ENCODE assay signal across 8 cellular contexts in the genomic region with DNA sequence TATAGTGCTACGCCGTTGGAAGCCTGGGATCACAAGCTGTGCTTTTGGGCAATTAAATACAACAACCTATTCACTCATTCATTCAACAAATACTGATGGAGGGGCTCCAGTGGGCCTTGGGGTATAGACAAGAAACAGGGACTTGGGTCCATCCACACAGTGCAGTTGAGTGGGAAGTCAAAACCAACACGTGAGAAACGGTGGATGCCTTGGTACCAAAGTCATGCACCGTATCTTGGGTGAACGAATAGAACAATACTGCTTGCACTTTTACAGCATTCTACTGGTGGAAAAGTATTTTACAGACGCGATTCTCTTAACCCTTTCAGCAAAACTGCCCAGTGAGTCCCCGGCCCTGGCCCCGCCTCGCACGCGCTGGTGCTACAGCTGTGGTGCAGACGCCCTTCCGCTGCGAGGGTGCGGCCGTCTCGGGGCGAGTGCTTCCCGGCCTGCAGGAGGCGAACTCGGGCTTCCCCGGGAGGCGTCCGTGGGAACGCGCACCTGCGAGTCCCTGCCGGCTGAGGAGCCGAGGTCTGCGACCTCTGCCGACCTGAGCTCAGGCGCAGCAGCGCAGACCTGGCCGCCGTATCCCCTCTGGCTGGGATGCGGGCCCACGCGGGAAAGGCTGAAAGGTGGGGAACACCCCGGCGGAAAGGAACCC. TPM values are rescaled to one million over a fixed set of nuclear protein-coding genes. Genes with fewer than 3 reads are reported as not detected.
DNase-seq lines count a peak whose midpoint lies in the region; ATAC-seq and TF ChIP-seq lines count a peak whose summit lies in the region.

No MANE protein-coding gene starts in this region.

- DNase-seq in CD4-positive, alpha-beta memory T cell: peak in 4 of 5 donors; percentile 50 to 71 (median 66)
- peak; percentile 68 for DNase-seq in RPMI7951 (ENCODE audit: low read depth)
- DNase-seq in activated effector memory CD4-positive, alpha-beta T cell treated with Interleukin-2 at 50 U/mL for 16 hours: peak; percentile 49
- peak; percentile 46 for DNase-seq in germinal center (ENCODE audit: low spot score)
- no peak for DNase-seq in omental fat pad (ENCODE audit: low spot score)

- peaks cover 30 to 35% of the 10 kb centered on the region in 2 donors for H3K27me3 Mint-ChIP-seq in CD4-positive, alpha-beta memory T cell

- no peak for TF ChIP-seq CTCF in omental fat pad (IDR thresholded peaks at IDR 0.05)

- H3K9me3 Mint-ChIP-seq in CD4-positive, alpha-beta memory T cell: no peaks in the 10 kb centered on the region

- ATAC-seq in GM19397 (IDR thresholded peaks at IDR 0.05; ENCODE audit: unreplicated experiment): peak; percentile 64
- peak; percentile 48 for ATAC-seq in HG03520 (IDR thresholded peaks at IDR 0.05; ENCODE audit: unreplicated experiment)
- ATAC-seq in omental fat pad (ENCODE audit: low FRiP score): peak; percentile 84

- H3K27me3 ChIP-seq in CD4-positive, alpha-beta memory T cell (ENCODE audit: insufficient read depth, low read length): peaks cover 13% of the 10 kb centered on the region
- peaks cover 18% of the 10 kb centered on the region for H3K27me3 ChIP-seq in thymus (ENCODE audit: control insufficient read depth, insufficient read depth)

- no peaks in the 10 kb centered on the region for H3K9me3 ChIP-seq in CD4-positive, alpha-beta memory T cell (ENCODE audit: control insufficient read depth in 1 of 2, low read length in 2 of 2)
- H3K9me3 ChIP-seq in thymus (ENCODE audit: control insufficient read depth): no peaks in the 10 kb centered on the region

- peaks cover 12 to 20% (median 16%) of the 10 kb centered on the region in 4 donors for H3K4me1 Mint-ChIP-seq in CD4-positive, alpha-beta memory T cell

- peaks cover 0 to 2% of the 10 kb centered on the region in 2 donors for H3K36me3 Mint-ChIP-seq in CD4-positive, alpha-beta memory T cell

- peak overlapping the region; percentile 75 to 85 (median 82) for H3K4me3 Mint-ChIP-seq in CD4-positive, alpha-beta memory T cell

- no peaks in the 10 kb centered on the region for H3K36me3 ChIP-seq in CD4-positive, alpha-beta memory T cell (ENCODE audit: insufficient read depth, low read length)
- no peaks in the 10 kb centered on the region for H3K36me3 ChIP-seq in thymus (ENCODE audit: control insufficient read depth, insufficient read depth)

- CTCF ChIA-PET in CD4-positive, alpha-beta memory T cell (lab: Charles Lee; ENCODE audit: partially characterized antibody): interaction anchor here (1.3 to 1.9 kb wide), 3 partner anchors 11 to 290 kb away, joined by 3 to 6 read pairs (median 5); no protein-coding TSS in a partner anchor

- POLR2A ChIA-PET in CD4-positive, alpha-beta memory T cell (lab: Charles Lee; ENCODE audit: partially characterized antibody): interaction anchor here (1.0 to 1.5 kb wide), 4 partner anchors 9 to 683 kb away, joined by 3 read pairs; no protein-coding TSS in a partner anchor

- intact Hi-C loops in CD4-positive, alpha-beta memory T cell (cut with micrococcal nuclease): loop anchor here (1.0 to 10.0 kb wide), 7 partner anchors 111 to 582 kb away; a partner anchor contains a TSS

- H3K4me3 ChIP-seq in CD4-positive, alpha-beta memory T cell (ENCODE audit: low read length in 2 of 2): peak overlapping the region; percentile 17 to 69
- H3K4me3 ChIP-seq in thymus (ENCODE audit: low read length): peak overlapping the region; percentile 72

- H3K27ac Mint-ChIP-seq in CD4-positive, alpha-beta memory T cell: peak overlapping the region in 6 of 7 donors; percentile 23 to 87 (median 80)

- peaks cover 17% of the 10 kb centered on the region for H3K4me1 ChIP-seq in CD4-positive, alpha-beta memory T cell (ENCODE audit: insufficient read depth, low read length)
- peaks cover 7% of the 10 kb centered on the region for H3K4me1 ChIP-seq in thymus (ENCODE audit: control insufficient read depth, insufficient read depth, low read length)

- WGBS in thymus: 6% methylated on average over 42 of the region's 42 CpGs

- H3K27ac ChIP-seq in CD4-positive, alpha-beta memory T cell (ENCODE audit: low read depth, low read length): peak overlapping the region; percentile 48
- H3K27ac ChIP-seq in thymus (ENCODE audit: low read depth): peak overlapping the region; percentile 92

RNA-seq across cellular contexts. Expression of a gene that starts 8.3 kb away (rescaled TPM):
- total RNA-seq in CD4-positive, alpha-beta memory T cell: not detected
- polyA plus RNA-seq in CD4-positive, alpha-beta memory T cell: under 1 TPM in 1 of 2 donors, not detected in 1; 0.27 TPM
- total RNA-seq in RPMI7951 (2014; rRNA removed; shearing (Covaris generic)): 39.2 and 44.5 TPM in 2 replicates
- total RNA-seq in omental fat pad: 1 to 10 TPM; 1.3 to 6.5 (median 2.8) TPM
- polyA plus RNA-seq in thymus: 7.6 TPM
